ENCODE assay signal across 21 cellular contexts in genomic region chr11:43408277-43408676, GRCh38.
"Had no signal": no experiment of that assay in that cellular context is flagged by ENCODE, and none has a peak within 500 bp of the region (broad histone marks: within the 10 kb centered on the region; RNA-seq: fewer than 3 reads in every experiment).

No MANE protein-coding gene starts in this region.

- H3K27ac ChIP-seq: colonic mucosa, gastrocnemius medialis, skin epidermis had no signal

- ATAC-seq: gastrocnemius medialis; natural killer cell treated with Interleukin-12 subunit alpha and Interleukin-12 subunit beta and Interleukin-15 and Interleukin-18, amount 100 ng/mL, for 72 hours; sciatic nerve; stimulated activated effector memory CD8-positive, alpha-beta T cell treated with anti-CD3 and anti-CD28 coated beads, Interleukin-12 subunit alpha, Interleukin-12 subunit beta, amount 100 ng/mL, for 72 hours; T-cell had no signal

- H3K9me3 ChIP-seq: colonic mucosa, gastrocnemius medialis had no signal

- H3K4me3 ChIP-seq: colonic mucosa, gastrocnemius medialis, lung, skin epidermis had no signal

- H3K36me3 ChIP-seq: colonic mucosa had no signal

- H3K4me1 ChIP-seq: colonic mucosa, gastrocnemius medialis had no signal

- FAIRE-seq: keratinocyte had no signal

- H3K27me3 ChIP-seq: colonic mucosa, gastrocnemius medialis had no signal

- DNase-seq: activated CD4-positive, alpha-beta T cell treated with anti-CD3 and anti-CD28 coated beads for 4 hours; activated CD4-positive, alpha-beta T cell treated with anti-CD3 and anti-CD28 coated beads, Interleukin-2, amount 50 U/mL, for 4 hours; activated CD8-positive, alpha-beta memory T cell treated with anti-CD3 and anti-CD28 coated beads for 24 hours; activated effector memory CD4-positive, alpha-beta T cell treated with Interleukin-2 at 50 U/mL for 16 hours; activated naive CD4-positive, alpha-beta T cell treated with Interleukin-2 at 50 U/mL for 16 hours; anterior cingulate cortex; colonic mucosa; effector CD8-positive, alpha-beta T cell; erythroblast; gastrocnemius medialis; glutamatergic neuron; mesendoderm; stimulated activated CD4-positive, alpha-beta T cell treated with anti-CD3 and anti-CD28 coated beads, Interleukin-4, amount 100 ng/mL, for 24 hours; substantia nigra; T-cell had no signal
